In genomic region chr5:109755761-109756160, GRCh38 we compare ENCODE assay signal across 29 cellular contexts.
"Had no signal": no experiment of that assay in that cellular context is flagged by ENCODE, and none has a peak within 500 bp of the region (broad histone marks: within the 10 kb centered on the region; RNA-seq: fewer than 3 reads in every experiment).

No MANE protein-coding gene starts in this region.

- H3K9me3 ChIP-seq: adrenal gland, body of pancreas, esophagus muscularis mucosa, gastrocnemius medialis had no signal

- H3K27me3 ChIP-seq: adrenal gland, body of pancreas, cardiac muscle cell, esophagus muscularis mucosa, foreskin keratinocyte, gastrocnemius medialis, heart left ventricle had no signal

- DNase-seq: activated CD4-positive, alpha-beta T cell treated with anti-CD3 and anti-CD28 coated beads for 48 hours; activated CD4-positive, alpha-beta T cell treated with anti-CD3 and anti-CD28 coated beads, Interleukin-2, amount 50 U/mL, for 1 hour; activated CD4-positive, alpha-beta T cell treated with anti-CD3 and anti-CD28 coated beads, Interleukin-2, amount 50 U/mL, for 48 hours; activated CD8-positive, alpha-beta memory T cell treated with anti-CD3 and anti-CD28 coated beads for 24 hours; activated CD8-positive, alpha-beta T cell treated with anti-CD3 and anti-CD28 coated beads for 36 hours; activated effector memory CD4-positive, alpha-beta T cell treated with Interleukin-2 at 50 U/mL for 16 hours; activated gamma-delta T cell treated with Interleukin-2 at 50 U/mL for 16 hours; activated naive CD4-positive, alpha-beta T cell treated with anti-CD3 and anti-CD28 coated beads for 36 hours; activated naive CD8-positive, alpha-beta T cell treated with anti-CD3 and anti-CD28 coated beads for 36 hours; activated naive CD8-positive, alpha-beta T cell treated with anti-CD3 and anti-CD28 coated beads, Interleukin-2, amount 50 U/mL, for 24 hours; activated T-cell treated with anti-CD3 and anti-CD28 coated beads, Interleukin-2, amount 50 U/mL, for 4 hours; adrenal gland; amygdala; aorta; body of pancreas; central memory CD4-positive, alpha-beta T cell; effector CD4-positive, alpha-beta T cell; effector memory CD8-positive, alpha-beta T cell; erythroblast; foreskin keratinocyte; gastrocnemius medialis; glutamatergic neuron; heart left ventricle; T-helper 2 cell had no signal

- H3K4me1 ChIP-seq: esophagus muscularis mucosa had no signal

- H3K36me3 ChIP-seq: adrenal gland, cardiac muscle cell, gastrocnemius medialis had no signal

- H3K27ac ChIP-seq: adrenal gland, body of pancreas, cardiac muscle cell, coronary artery, esophagus muscularis mucosa, foreskin keratinocyte, heart left ventricle had no signal

- ATAC-seq: activated CD4-positive, CD25-positive, alpha-beta regulatory T cell treated with anti-CD3 and anti-CD28 coated beads, Interleukin-2, amount 50 U/mL, for 24 hours; activated CD8-positive, alpha-beta T cell treated with anti-CD3 and anti-CD28 coated beads for 36 hours; activated naive CD8-positive, alpha-beta T cell treated with anti-CD3 and anti-CD28 coated beads, Interleukin-2, amount 50 U/mL, for 24 hours; activated T-cell treated with anti-CD3 and anti-CD28 coated beads, Interleukin-2, amount 50 U/mL, for 4 hours; activated T-helper 17 cell treated with anti-CD3 and anti-CD28 coated beads, Interleukin-2, amount 50 U/mL, for 72 hours; body of pancreas; effector memory CD8-positive, alpha-beta T cell; foreskin keratinocyte; gastrocnemius medialis; heart left ventricle had no signal

- H3K4me3 ChIP-seq: adrenal gland, body of pancreas, cardiac muscle cell, coronary artery, esophagus muscularis mucosa, gastrocnemius medialis, heart left ventricle had no signal
